In genomic region chr7:30595461-30596042, GRCh38 we compare ENCODE assay signal across 7 cellular contexts. TPM values are rescaled to one million over a fixed set of nuclear protein-coding genes. Genes with fewer than 3 reads are reported as not detected.
DNase-seq lines count a peak whose midpoint lies in the region; ATAC-seq, FAIRE-seq and TF ChIP-seq lines count a peak whose summit lies in the region.

No MANE protein-coding gene starts in this region.

- H3K4me3 ChIP-seq in GM12864 (ENCODE audit: low read depth, low read length) = peak overlapping the region; percentile 100

- ATAC-seq in central memory CD8-positive, alpha-beta T cell (replicated peaks; ENCODE audit: extremely low read depth, poor library complexity, severe bottlenecking) = no peak
- ATAC-seq in GM21390 (IDR thresholded peaks at IDR 0.05; ENCODE audit: unreplicated experiment) (no peak), HG03097 (IDR thresholded peaks at IDR 0.05; ENCODE audit: low FRiP score, unreplicated experiment) (no peak)

- H3K4me1 Mint-ChIP-seq in central memory CD8-positive, alpha-beta T cell = peaks cover 54% of the 10 kb centered on the region
- peaks cover 25% of the 10 kb centered on the region for H3K4me1 Mint-ChIP-seq in mesothelial cell of epicardium

- DNase-seq in GM12864 (ENCODE audit: low read depth) (no peak), NAMALWA (ENCODE audit: low spot score) (peak; percentile 73), mesothelial cell of epicardium (ENCODE audit: low spot score in 2 of 2, unreplicated experiment in 2 of 2) (no peak), frontal cortex (ENCODE audit: low spot score in 2 of 2) (no peak)
- no peak for DNase-seq in central memory CD8-positive, alpha-beta T cell (ENCODE audit: low spot score in 2 of 2)

- H3K27ac Mint-ChIP-seq in central memory CD8-positive, alpha-beta T cell (ENCODE audit: low read depth) = peak overlapping the region; percentile 100
- peak overlapping the region; percentile 98 for H3K27ac Mint-ChIP-seq in mesothelial cell of epicardium

- FAIRE-seq in frontal cortex (lab: Jason Lieb, UNC) = no peak

- no peaks in the 10 kb centered on the region for H3K9me3 Mint-ChIP-seq in central memory CD8-positive, alpha-beta T cell
- no peaks in the 10 kb centered on the region for H3K9me3 Mint-ChIP-seq in mesothelial cell of epicardium

- TF ChIP-seq CTCF in GM12864 (IDR thresholded peaks at IDR 0.05; ENCODE audit: low read depth, low read length, missing control alignments) (no peak), mesothelial cell of epicardium (IDR thresholded peaks at IDR 0.05; ENCODE audit: unreplicated experiment) (no peak)

- H3K36me3 Mint-ChIP-seq in central memory CD8-positive, alpha-beta T cell (ENCODE audit: insufficient read depth) = peaks cover 33% of the 10 kb centered on the region
- H3K36me3 Mint-ChIP-seq in mesothelial cell of epicardium = peaks cover 15% of the 10 kb centered on the region

- H3K4me3 Mint-ChIP-seq in central memory CD8-positive, alpha-beta T cell = peak overlapping the region; percentile 99
- H3K4me3 Mint-ChIP-seq in mesothelial cell of epicardium = peak overlapping the region; percentile 98

- H3K27me3 Mint-ChIP-seq in central memory CD8-positive, alpha-beta T cell = no peaks in the 10 kb centered on the region
- no peaks in the 10 kb centered on the region for H3K27me3 Mint-ChIP-seq in mesothelial cell of epicardium (ENCODE audit: low read depth)

RNA-seq across cellular contexts. Expression of gene GARS1, which starts 0.9 kb away (rescaled TPM):
- 87.5 to 92.2 TPM (median 90.3 TPM) in 3 replicates for total RNA-seq in mesothelial cell of epicardium
- 56.3 TPM for total RNA-seq in frontal cortex
